Comparison of ENCODE assay signal across 24 cellular contexts in the genomic region with DNA sequence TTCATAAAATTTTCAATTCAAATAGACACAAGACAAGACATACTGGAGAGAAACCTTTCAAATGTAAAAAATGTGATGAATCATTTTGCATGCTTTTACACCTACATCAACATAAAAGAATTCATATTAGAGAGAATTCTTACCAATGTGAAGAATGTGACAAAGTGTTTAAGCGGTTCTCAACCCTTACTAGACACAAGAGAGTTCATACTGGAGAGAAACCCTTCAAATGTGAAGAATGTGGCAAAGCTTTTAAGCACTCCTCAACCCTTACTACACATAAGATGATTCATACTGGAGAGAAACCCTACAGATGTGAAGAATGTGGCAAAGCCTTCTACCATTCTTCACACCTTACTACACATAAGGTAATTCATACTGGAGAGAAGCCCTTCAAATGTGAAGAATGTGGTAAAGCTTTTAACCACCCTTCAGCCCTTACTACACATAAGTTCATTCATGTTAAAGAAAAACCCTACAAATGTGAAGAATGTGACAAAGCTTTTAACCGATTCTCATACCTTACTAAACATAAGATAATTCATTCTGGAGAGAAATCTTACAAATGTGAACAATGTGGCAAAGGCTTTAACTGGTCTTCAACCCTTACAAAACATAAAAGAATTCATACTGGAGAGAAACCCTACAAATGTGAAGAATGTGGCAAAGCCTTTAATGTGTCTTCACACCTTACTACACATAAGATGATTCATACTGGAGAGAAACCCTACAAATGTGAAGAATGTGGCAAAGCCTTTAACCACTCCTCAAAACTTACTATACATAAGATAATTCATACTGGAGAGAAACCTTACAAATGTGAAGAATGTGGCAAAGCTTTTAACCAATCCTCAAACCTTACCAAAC. TPM values are rescaled to one million over a fixed set of nuclear protein-coding genes. Genes with fewer than 3 reads are reported as not detected.
DNase-seq lines count a peak whose midpoint lies in the region; ATAC-seq and TF ChIP-seq lines count a peak whose summit lies in the region.
"Had no signal": no experiment of that assay in that cellular context is flagged by ENCODE, and none has a peak within 500 bp of the region (broad histone marks: within the 10 kb centered on the region; RNA-seq: fewer than 3 reads in every experiment).

No MANE protein-coding gene starts in this region.

- intact Hi-C loops in natural killer cell (cut with micrococcal nuclease) (no loop called here), left ventricle myocardium inferior (cut with micrococcal nuclease) (no loop called here)

- H3K27me3 ChIP-seq in endodermal cell (ENCODE audit: control insufficient read depth, insufficient read depth, low read length, poor library complexity, severe bottlenecking) (no peaks in the 10 kb centered on the region), left ventricle myocardium inferior (ENCODE audit: low read depth) (no peaks in the 10 kb centered on the region)
- H3K27me3 ChIP-seq: gastrocnemius medialis, Peyer's patch, right atrium auricular region, uterus had no signal

- peak; percentile 61 for DNase-seq in ELR (ENCODE audit: low read depth)
- peak; percentile 48 for DNase-seq in M059J (ENCODE audit: low read depth)
- no peak for DNase-seq in endodermal cell
- no peak for DNase-seq in natural killer cell
- no peak for DNase-seq in left ventricle myocardium inferior
- no peak for DNase-seq in NAMALWA (ENCODE audit: low spot score)
- DNase-seq in NOMO-1 treated with DMSO at 0.1 percent for 48 hours (lab: John Stamatoyannopoulos, UW; ENCODE audit: unreplicated experiment), result no peak
- no peak for DNase-seq in NCI-H2227 (lab: John Stamatoyannopoulos, UW; ENCODE audit: unreplicated experiment)
- DNase-seq: activated CD4-positive, alpha-beta T cell treated with anti-CD3 and anti-CD28 coated beads for 4 hours; activated naive CD4-positive, alpha-beta T cell treated with anti-CD3 and anti-CD28 coated beads for 36 hours; activated T-cell treated with anti-CD3 and anti-CD28 coated beads, Interleukin-2, amount 50 U/mL, for 72 hours; CD8-positive, alpha-beta T cell; DMS153; gastrocnemius medialis; GF-D8; hypothalamus; naive thymus-derived CD4-positive, alpha-beta T cell; NCI-H1417 treated with DMSO at 0.1 percent for 48 hours; NCI-H524; NK-92 treated with Interleukin-12 subunit alpha and Interleukin-12 subunit beta, amount 100 ng/mL, for 24 hours; Peyer's patch; uterus had no signal

- TF ChIP-seq CTCF in endodermal cell (conservative IDR thresholded peaks at IDR 0.05) (no peak), natural killer cell (IDR thresholded peaks at IDR 0.05) (no peak), left ventricle myocardium inferior (IDR thresholded peaks at IDR 0.05; ENCODE audit: borderline replicate concordance) (no peak)

- peaks cover 57% of the 10 kb centered on the region for H3K9me3 ChIP-seq in endodermal cell (ENCODE audit: control insufficient read depth, low read length)
- H3K9me3 ChIP-seq in left ventricle myocardium inferior (replicated peaks), result peaks cover 25% of the 10 kb centered on the region
- H3K9me3 ChIP-seq: gastrocnemius medialis had no signal

- no peak overlapping the region for H3K9ac ChIP-seq in endodermal cell (ENCODE audit: extremely low read depth, low read length, poor library complexity, severe bottlenecking)

- 83 to 100% methylated on average over 2 of the region's 2 CpGs for WGBS in endodermal cell (ENCODE audit: insufficient coverage in 1 of 2, insufficient read length in 1 of 2), 2 experiments

- peaks cover 77% of the 10 kb centered on the region for H3K36me3 Mint-ChIP-seq in endodermal cell (ENCODE audit: low read depth)
- peaks cover 34% of the 10 kb centered on the region for H3K36me3 Mint-ChIP-seq in natural killer cell

- H3K4me1 ChIP-seq in endodermal cell (ENCODE audit: control insufficient read depth, insufficient read depth, low read length) (no peaks in the 10 kb centered on the region), left ventricle myocardium inferior (no peaks in the 10 kb centered on the region)
- H3K4me1 ChIP-seq: gastrocnemius medialis, Peyer's patch, right atrium auricular region, uterus had no signal

- no peak for ATAC-seq in natural killer cell
- ATAC-seq: activated T-cell treated with anti-CD3 and anti-CD28 coated beads, Interleukin-2, amount 50 U/mL, for 72 hours; CD8-positive, alpha-beta T cell; gastrocnemius medialis; naive thymus-derived CD4-positive, alpha-beta T cell had no signal

- H3K36me3 ChIP-seq in endodermal cell (ENCODE audit: control insufficient read depth, insufficient read depth, low read length) (peaks cover 86% of the 10 kb centered on the region), left ventricle myocardium inferior (peaks cover 42% of the 10 kb centered on the region)
- H3K36me3 ChIP-seq: uterus had no signal

- no peak overlapping the region for H3K27ac ChIP-seq in endodermal cell (ENCODE audit: low read depth, low read length)
- no peak overlapping the region for H3K27ac ChIP-seq in left ventricle myocardium inferior (replicated peaks)
- H3K27ac ChIP-seq: gastrocnemius medialis, Peyer's patch, right atrium auricular region, uterus had no signal

- H3K9me3 Mint-ChIP-seq in endodermal cell (peaks cover 14% of the 10 kb centered on the region), natural killer cell (peaks cover 11 to 17% of the 10 kb centered on the region in 2 donors)

- H3K27me3 Mint-ChIP-seq in endodermal cell (ENCODE audit: insufficient read depth), result no peaks in the 10 kb centered on the region
- no peaks in the 10 kb centered on the region for H3K27me3 Mint-ChIP-seq in natural killer cell (ENCODE audit: low read depth in 2 of 2)
- H3K27me3 Mint-ChIP-seq: memory B cell; naive thymus-derived CD4-positive, alpha-beta T cell had no signal

- H3K4me1 Mint-ChIP-seq in endodermal cell (no peaks in the 10 kb centered on the region), natural killer cell (peaks cover 0 to 6% of the 10 kb centered on the region in 2 donors)
- H3K4me1 Mint-ChIP-seq: memory B cell; naive thymus-derived CD4-positive, alpha-beta T cell had no signal

- H3K4me3 ChIP-seq in endodermal cell (ENCODE audit: low read length) (peak overlapping the region; percentile 26), left ventricle myocardium inferior (no peak overlapping the region)
- H3K4me3 ChIP-seq: gastrocnemius medialis, Peyer's patch, right atrium auricular region, uterus had no signal

- H3K27ac Mint-ChIP-seq in endodermal cell (no peak overlapping the region), natural killer cell (peak overlapping the region in 1 of 2 donors; percentile 73)
- H3K27ac Mint-ChIP-seq: activated naive CD4-positive, alpha-beta T cell treated with anti-CD3 and anti-CD28 coated beads for 36 hours; activated T-cell treated with anti-CD3 and anti-CD28 coated beads, Interleukin-2, amount 50 U/mL, for 72 hours; CD8-positive, alpha-beta T cell; memory B cell; naive thymus-derived CD4-positive, alpha-beta T cell had no signal

- H3K4me3 Mint-ChIP-seq in endodermal cell (no peak overlapping the region), natural killer cell (peak overlapping the region; percentile 19)
- H3K4me3 Mint-ChIP-seq: activated naive CD4-positive, alpha-beta T cell treated with anti-CD3 and anti-CD28 coated beads for 36 hours; activated T-cell treated with anti-CD3 and anti-CD28 coated beads, Interleukin-2, amount 50 U/mL, for 72 hours; CD8-positive, alpha-beta T cell; memory B cell; naive thymus-derived CD4-positive, alpha-beta T cell had no signal

RNA-seq across cellular contexts. Expression of a gene that starts 24.6 kb away (rescaled TPM):
- total RNA-seq in M059J (2014; rRNA removed; shearing (Covaris generic)), result 5.6 and 7.2 TPM in 2 replicates
- 10 to 100 TPM; 34.6 to 39.0 TPM for total RNA-seq in endodermal cell
- polyA plus RNA-seq in endodermal cell (2013, experiment 1 of 2), result 18.1 TPM
- 20.1 TPM for polyA plus RNA-seq in endodermal cell (2013, experiment 2 of 2)
- 10 to 100 TPM; 30.1 to 39.7 (median 30.4) TPM for total RNA-seq in natural killer cell
- 12.4 TPM for total RNA-seq in left ventricle myocardium inferior

RNA-seq across cellular contexts. Expression of a gene that starts 35.3 kb away (rescaled TPM):
- total RNA-seq in M059J (2014; rRNA removed; shearing (Covaris generic)), result 18.4 and 25.1 TPM in 2 replicates
- total RNA-seq in endodermal cell, result 10 to 100 TPM; 50.0 to 63.8 TPM
- 31.6 TPM for polyA plus RNA-seq in endodermal cell (2013, experiment 1 of 2)
- polyA plus RNA-seq in endodermal cell (2013, experiment 2 of 2), result 37.1 TPM
- 10 to 100 TPM; 12.5 to 15.0 (median 14.7) TPM for total RNA-seq in natural killer cell
- 1.7 TPM for total RNA-seq in left ventricle myocardium inferior

Comparison
In these comparisons a context has a peak if more than half of its experiments do, and no peak if none do; other contexts are left out.
1. DNase-seq: peak in ELR (single experiment) and M059J (single experiment); none in endodermal cell (single experiment), natural killer cell (single experiment), left ventricle myocardium inferior (single experiment), NAMALWA (single experiment), NOMO-1 treated with DMSO at 0.1 percent for 48 hours (single experiment) and NCI-H2227 (single experiment).